Comparison of ENCODE assay signal across 8 cellular contexts in the genomic region with DNA sequence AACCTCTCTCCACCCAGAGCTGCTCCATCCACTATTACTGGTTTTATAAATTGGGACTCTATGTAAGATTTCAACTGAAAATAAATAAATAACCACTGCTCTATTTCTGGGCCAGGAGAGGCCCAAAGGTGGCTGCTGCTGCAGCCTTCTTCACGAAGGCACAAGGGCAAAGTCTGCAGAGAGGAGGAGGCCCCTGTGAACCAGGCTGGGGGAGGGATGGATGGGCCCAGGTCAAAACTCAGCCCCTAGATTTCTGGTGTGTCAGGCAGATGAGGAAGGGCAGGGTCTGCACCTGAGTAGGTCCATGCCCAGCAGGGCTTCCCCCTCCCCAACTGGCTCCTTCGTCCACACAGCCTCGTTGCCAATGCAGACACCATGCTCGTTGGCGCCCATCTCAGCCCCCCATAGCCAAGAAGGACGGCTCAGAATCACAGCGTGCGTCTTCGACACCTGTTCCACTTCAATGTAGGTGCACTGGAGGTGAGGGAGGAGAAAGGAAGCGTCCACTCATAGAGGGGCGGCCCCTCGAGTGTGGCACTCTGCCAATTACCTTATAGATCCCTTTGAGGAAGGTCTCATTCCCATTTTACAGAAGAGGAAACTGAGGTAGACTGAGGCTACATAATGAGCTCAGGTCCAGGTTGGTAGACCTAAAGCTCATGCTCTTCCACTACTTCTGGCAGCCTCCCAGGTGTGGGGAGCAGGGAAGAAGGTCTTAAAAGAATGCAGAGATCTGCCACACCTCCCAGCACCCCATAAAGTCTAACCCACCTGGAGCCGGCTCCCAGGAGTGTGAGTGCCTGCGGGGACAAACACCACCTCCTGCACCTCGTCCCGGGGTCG. TPM values are rescaled to one million over a fixed set of nuclear protein-coding genes. Genes with fewer than 3 reads are reported as not detected.
DNase-seq lines count a peak whose midpoint lies in the region; FAIRE-seq and TF ChIP-seq lines count a peak whose summit lies in the region.

No MANE protein-coding gene starts in this region.

- peak overlapping the region; percentile 49 to 73 (median 64); a peak in 21 of 22 replicates for H3K27ac ChIP-seq in BLaER1 treated with 17β-estradiol and CSF1 and Interleukin-3, amounts not matched to agents 10 nM and 100 nM
- peak overlapping the region; percentile 69 to 70 for H3K27ac ChIP-seq in coronary artery

- peak overlapping the region; percentile 91 for H3K4me3 Mint-ChIP-seq in nephron progenitor cell

- peak overlapping the region; percentile 92 to 99 (median 97) for H3K4me2 ChIP-seq in BLaER1 treated with 17β-estradiol and CSF1 and Interleukin-3, amounts not matched to agents 10 nM and 100 nM

- H3K4me1 Mint-ChIP-seq in nephron progenitor cell: peaks cover 55% of the 10 kb centered on the region

- DNase-seq in LNCaP clone FGC (ENCODE audit: low read depth) (no peak), coronary artery (ENCODE audit: low spot score) (no peak), nephron progenitor cell (no peak), GOT3 (lab: John Stamatoyannopoulos, UW) (no peak), frontal cortex (ENCODE audit: low spot score in 2 of 2) (no peak), GM19239 (ENCODE audit: insufficient read length, low spot score) (no peak)
- DNase-seq in stimulated activated CD4-positive, alpha-beta T cell treated with anti-CD3 and anti-CD28 coated beads, Interleukin-12 subunit alpha, Interleukin-12 subunit beta, amount 100 ng/mL, for 4 hours: no peak

- TF ChIP-seq CTCF in LNCaP clone FGC (IDR thresholded peaks at IDR 0.05; ENCODE audit: control insufficient read depth, extremely low read depth, insufficient read depth) (no peak), coronary artery (IDR thresholded peaks at IDR 0.05) (no peak), nephron progenitor cell (IDR thresholded peaks at IDR 0.05) (no peak)

- peaks cover 11 to 19% (median 16%) of the 10 kb centered on the region in 11 experiments for H3K27me3 ChIP-seq in BLaER1 treated with 17β-estradiol and CSF1 and Interleukin-3, amounts not matched to agents 10 nM and 100 nM

- peak overlapping the region; percentile 74 to 85 (median 80) for H3K4me3 ChIP-seq in BLaER1 treated with 17β-estradiol and CSF1 and Interleukin-3, amounts not matched to agents 10 nM and 100 nM
- H3K4me3 ChIP-seq in LNCaP clone FGC (ENCODE audit: low read depth, low read length): peak overlapping the region; percentile 82
- H3K4me3 ChIP-seq in coronary artery: peak overlapping the region; percentile 92

- H3K9me3 Mint-ChIP-seq in nephron progenitor cell: no peaks in the 10 kb centered on the region

- H3K4me1 ChIP-seq in BLaER1 treated with 17β-estradiol and CSF1 and Interleukin-3, amounts not matched to agents 10 nM and 100 nM: peaks cover 38 to 70% (median 61%) of the 10 kb centered on the region in 10 experiments

- no peak overlapping the region for H3K27ac Mint-ChIP-seq in nephron progenitor cell

- peaks cover 5 to 44% (median 21%) of the 10 kb centered on the region in 11 experiments; a peak in 19 of 22 replicates for H3K36me3 ChIP-seq in BLaER1 treated with 17β-estradiol and CSF1 and Interleukin-3, amounts not matched to agents 10 nM and 100 nM

- no peaks in the 10 kb centered on the region for H3K27me3 Mint-ChIP-seq in nephron progenitor cell (ENCODE audit: low read depth, poor library complexity)

- H3K9ac ChIP-seq in BLaER1 treated with 17β-estradiol and CSF1 and Interleukin-3, amounts not matched to agents 10 nM and 100 nM: peak overlapping the region; percentile 73 to 86 (median 80)

- H3K9me3 ChIP-seq in BLaER1 treated with 17β-estradiol and CSF1 and Interleukin-3, amounts not matched to agents 10 nM and 100 nM (replicated peaks in 1 of 11): no peaks in the 10 kb centered on the region

- no peak for FAIRE-seq in frontal cortex (lab: Jason Lieb, UNC)
- FAIRE-seq in GM19239 (lab: Jason Lieb, UNC): no peak

- no peaks in the 10 kb centered on the region for H3K36me3 Mint-ChIP-seq in nephron progenitor cell (ENCODE audit: low read depth)

- peaks cover 0 to 20% (median 0%) of the 10 kb centered on the region in 11 experiments; a peak in 5 of 22 replicates for H4K20me1 ChIP-seq in BLaER1 treated with 17β-estradiol and CSF1 and Interleukin-3, amounts not matched to agents 10 nM and 100 nM

RNA-seq across cellular contexts. Expression of gene SCRN2, which starts 1.0 kb away (rescaled TPM):
- 24.1 TPM for total RNA-seq in frontal cortex

RNA-seq across cellular contexts. Expression of gene LRRC46, which starts 8.7 kb away (rescaled TPM):
- total RNA-seq in frontal cortex: not detected

RNA-seq across cellular contexts. Expression of gene MRPL10, which starts 8.8 kb away (rescaled TPM):
- 6.9 TPM for total RNA-seq in frontal cortex

RNA-seq across cellular contexts. Expression of gene SP6, which starts 10.8 kb away (rescaled TPM):
- not detected for total RNA-seq in frontal cortex

RNA-seq across cellular contexts. Expression of gene OSBPL7, which starts 18.5 kb away (rescaled TPM):
- total RNA-seq in frontal cortex: 7.3 TPM
